2 cellular contexts compared by ENCODE assay signal in genomic region chr4:55618546-55619143, GRCh38.
TF ChIP-seq lines count a peak whose summit lies in the region.

No MANE protein-coding gene starts in this region.

TF ChIP-seq in GM23338, 12 proteins besides CTCF, POLR2A, EP300 and RAD21:
- no peak for TF ChIP-seq ZNF462 (CRISPR knock-in tag; IDR thresholded peaks at IDR 0.05)
- TF ChIP-seq REST (IDR thresholded peaks at IDR 0.05; ENCODE audit: unreplicated experiment) = no peak
- no peak for TF ChIP-seq EZH2phosphoT487 (IDR thresholded peaks at IDR 0.05; ENCODE audit: unreplicated experiment)
- TF ChIP-seq STAT1 (IDR thresholded peaks at IDR 0.05; ENCODE audit: unreplicated experiment) = no peak
- TF ChIP-seq ETS1 (IDR thresholded peaks at IDR 0.05) = no peak

TF ChIP-seq in WTC11, 78 proteins besides CTCF, POLR2A, EP300 and RAD21 (continued from another document):
- TF ChIP-seq ARID4B (CRISPR knock-in tag; IDR thresholded peaks at IDR 0.05; ENCODE audit: borderline replicate concordance) (no peak), AR (CRISPR knock-in tag; IDR thresholded peaks at IDR 0.05) (no peak), GABPB1 (CRISPR knock-in tag; IDR thresholded peaks at IDR 0.05) (no peak), SOX15 (CRISPR knock-in tag; IDR thresholded peaks at IDR 0.05) (no peak)
TF ChIP-seq in WTC11: peak in this region for 1.
